ENCODE assay signal across 25 cellular contexts in the genomic region with DNA sequence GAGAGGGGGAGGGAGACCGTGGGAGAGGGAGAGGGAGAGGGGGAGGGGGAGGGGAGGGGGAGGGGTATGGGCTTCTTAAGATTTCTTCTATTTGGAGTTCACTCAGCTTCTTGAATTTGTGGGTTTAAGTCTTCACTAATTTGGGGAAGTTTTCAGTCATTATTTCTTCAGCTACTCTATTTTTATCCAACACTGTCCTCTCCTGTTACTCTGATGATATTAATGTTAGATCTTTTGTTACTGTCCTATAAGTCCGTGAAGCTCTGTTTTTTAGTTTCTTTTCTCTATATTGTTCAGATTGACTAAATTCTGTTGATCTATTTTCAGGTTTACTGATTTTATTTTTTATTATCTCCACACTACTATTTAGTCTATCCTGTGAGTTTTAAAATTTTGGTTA.
DNase-seq lines count a peak whose midpoint lies in the region; ATAC-seq, FAIRE-seq and TF ChIP-seq lines count a peak whose summit lies in the region.
"Had no signal": no experiment of that assay in that cellular context is flagged by ENCODE, and none has a peak within 500 bp of the region (broad histone marks: within the 10 kb centered on the region; RNA-seq: fewer than 3 reads in every experiment).

No MANE protein-coding gene starts in this region.

- no peak for DNase-seq in AG09319 (ENCODE audit: extremely low read depth, low read depth)
- DNase-seq in M059J (ENCODE audit: low read depth): peak; percentile 2
- no peak for DNase-seq in osteocyte (ENCODE audit: extremely low spot score, unreplicated experiment)
- no peak for DNase-seq in activated CD4-positive, alpha-beta T cell treated with anti-CD3 and anti-CD28 coated beads, Interleukin-2, amount 50 U/mL, for 48 hours
- no peak for DNase-seq in lower lobe of right lung
- no peak for DNase-seq in esophagus squamous epithelium (lab: John Stamatoyannopoulos, UW)
- DNase-seq: activated CD4-positive, alpha-beta T cell treated with anti-CD3 and anti-CD28 coated beads for 1 hour; activated naive CD4-positive, alpha-beta T cell treated with anti-CD3 and anti-CD28 coated beads, Interleukin-2, amount 50 U/mL, for 16 hours; activated T-cell treated with anti-CD3 and anti-CD28 coated beads, Interleukin-2, amount 50 U/mL, for 72 hours; Caco-2; DMS79 treated with DMSO at 0.1 percent for 48 hours; HCEC 1CT; KBM-7; kidney glomerular epithelial cell; NCI-H187; NCI-H526 treated with DMSO at 0.1 percent for 48 hours; nucleus accumbens; OCI-M1; substantia nigra had no signal

- no peak overlapping the region for H3K27ac Mint-ChIP-seq in osteocyte (ENCODE audit: unreplicated experiment)
- H3K27ac Mint-ChIP-seq: activated T-cell treated with anti-CD3 and anti-CD28 coated beads, Interleukin-2, amount 50 U/mL, for 72 hours; memory B cell had no signal

- TF ChIP-seq POLR2A in GM18505 (IDR thresholded peaks at IDR 0.05; ENCODE audit: borderline replicate concordance, extremely low read depth, insufficient read depth, insufficient read length) (no peak), esophagus squamous epithelium (IDR thresholded peaks at IDR 0.05) (no peak)

- H3K36me3 ChIP-seq in lower lobe of right lung (peaks cover 4% of the 10 kb centered on the region), esophagus squamous epithelium (peaks cover 0 to 16% (median 0%) of the 10 kb centered on the region in 3 donors)

- H3K4me3 ChIP-seq in lower lobe of right lung (no peak overlapping the region), esophagus squamous epithelium (no peak overlapping the region)
- H3K4me3 ChIP-seq: cardiac muscle cell had no signal

- no peak overlapping the region for H3K27ac ChIP-seq in lower lobe of right lung
- H3K27ac ChIP-seq in esophagus squamous epithelium: no peak overlapping the region
- H3K27ac ChIP-seq: cardiac muscle cell had no signal

- no peaks in the 10 kb centered on the region for H3K9me3 Mint-ChIP-seq in osteocyte (ENCODE audit: unreplicated experiment)
- H3K9me3 Mint-ChIP-seq: activated T-cell treated with anti-CD3 and anti-CD28 coated beads, Interleukin-2, amount 50 U/mL, for 72 hours had no signal

- intact Hi-C loops in lower lobe of right lung (cut with DNase I) (no loop called here), esophagus squamous epithelium (cut with DNase I) (no loop called here)

- H3K4me3 Mint-ChIP-seq in osteocyte (ENCODE audit: unreplicated experiment): no peak overlapping the region
- H3K4me3 Mint-ChIP-seq: activated T-cell treated with anti-CD3 and anti-CD28 coated beads, Interleukin-2, amount 50 U/mL, for 72 hours; memory B cell had no signal

- no peaks in the 10 kb centered on the region for H3K4me1 Mint-ChIP-seq in osteocyte (ENCODE audit: unreplicated experiment)
- H3K4me1 Mint-ChIP-seq: memory B cell had no signal

- H3K9me3 ChIP-seq in lower lobe of right lung: no peaks in the 10 kb centered on the region
- H3K9me3 ChIP-seq in esophagus squamous epithelium: no peaks in the 10 kb centered on the region
- H3K9me3 ChIP-seq: Caco-2 had no signal

- TF ChIP-seq CTCF in AG09319 (IDR thresholded peaks at IDR 0.05; ENCODE audit: low read depth, low read length) (peak; percentile 21), osteocyte (IDR thresholded peaks at IDR 0.05) (peak; percentile 23), lower lobe of right lung (IDR thresholded peaks at IDR 0.05) (no peak), esophagus squamous epithelium (IDR thresholded peaks at IDR 0.05) (no peak)

- peaks cover 6% of the 10 kb centered on the region for H3K36me3 Mint-ChIP-seq in osteocyte (ENCODE audit: unreplicated experiment)

- FAIRE-seq in endometrium (lab: Jason Lieb, UNC): peak; percentile 33
- FAIRE-seq: GM12891 had no signal

- H3K27me3 Mint-ChIP-seq in osteocyte (ENCODE audit: unreplicated experiment): no peaks in the 10 kb centered on the region

- ATAC-seq in GM18505 (IDR thresholded peaks at IDR 0.05; ENCODE audit: unreplicated experiment) (no peak), lower lobe of right lung (no peak)
- ATAC-seq: activated T-cell treated with anti-CD3 and anti-CD28 coated beads, Interleukin-2, amount 50 U/mL, for 72 hours; Right ventricle myocardium inferior had no signal

- 47 to 70% methylated on average over 1 to 2 of the region's 2 CpGs for WGBS in esophagus squamous epithelium, 2 donors

- H3K4me1 ChIP-seq in lower lobe of right lung: no peaks in the 10 kb centered on the region
- no peaks in the 10 kb centered on the region for H3K4me1 ChIP-seq in esophagus squamous epithelium
- H3K4me1 ChIP-seq: Caco-2 had no signal

- H3K27me3 ChIP-seq in lower lobe of right lung (ENCODE audit: low read depth): no peaks in the 10 kb centered on the region
- no peaks in the 10 kb centered on the region for H3K27me3 ChIP-seq in esophagus squamous epithelium
- H3K27me3 ChIP-seq: cardiac muscle cell had no signal

Comparison
In these comparisons a context has a peak if more than half of its experiments do, and no peak if none do; other contexts are left out.
1. CTCF ChIP-seq: peak in AG09319 (single experiment) and osteocyte (single experiment); none in lower lobe of right lung (single experiment) and esophagus squamous epithelium (0 of 6).